In genomic region chr1:167715653-167716302, GRCh38 we compare ENCODE assay signal across 8 cellular contexts. TPM values are rescaled to one million over a fixed set of nuclear protein-coding genes. Genes with fewer than 3 reads are reported as not detected.
DNase-seq lines count a peak whose midpoint lies in the region; ATAC-seq and TF ChIP-seq lines count a peak whose summit lies in the region.

No MANE protein-coding gene starts in this region.

- peaks cover 52% of the 10 kb centered on the region for H3K4me1 ChIP-seq in Karpas-422 (ENCODE audit: low read length)

- no peaks in the 10 kb centered on the region for H3K27me3 ChIP-seq in Karpas-422 (ENCODE audit: low read length)

- H3K36me3 ChIP-seq in Karpas-422 (ENCODE audit: insufficient read depth, low read length): no peaks in the 10 kb centered on the region

- DNase-seq in NCI-H2227 treated with DMSO at 0.1 percent for 48 hours (lab: John Stamatoyannopoulos, UW) (peak; percentile 40), NCI-H2227 (lab: John Stamatoyannopoulos, UW; ENCODE audit: unreplicated experiment) (no peak), Karpas-422 (no peak), choroid plexus epithelial cell (ENCODE audit: low read depth) (no peak), myocyte (ENCODE audit: low read depth) (peak; percentile 27), dermis blood vessel endothelial cell (no peak), HPDE6-E6E7 (ENCODE audit: extremely low spot score) (no peak)

- no peak for ATAC-seq in HG03565 (IDR thresholded peaks at IDR 0.05; ENCODE audit: unreplicated experiment)

- H3K9me2 ChIP-seq in Karpas-422 (replicated peaks; ENCODE audit: insufficient read depth, low read length): no peaks in the 10 kb centered on the region

- peak overlapping the region; percentile 98 for H2AFZ ChIP-seq in Karpas-422 (ENCODE audit: low read length)

- peak overlapping the region; percentile 85 for H3K27ac ChIP-seq in Karpas-422 (ENCODE audit: low read length)

- no peak for TF ChIP-seq CTCF in choroid plexus epithelial cell (conservative IDR thresholded peaks at IDR 0.05; ENCODE audit: low read depth, low read length)

- peak overlapping the region; percentile 74 for H3K4me3 ChIP-seq in Karpas-422 (ENCODE audit: low read length)
- peak overlapping the region; percentile 52 for H3K4me3 ChIP-seq in choroid plexus epithelial cell (ENCODE audit: low read depth, low read length)

- H3K9me3 ChIP-seq in Karpas-422 (ENCODE audit: low read length): no peaks in the 10 kb centered on the region

- H4K20me1 ChIP-seq in Karpas-422 (ENCODE audit: insufficient read depth, low read depth, low read length): no peaks in the 10 kb centered on the region

- H3K4me2 ChIP-seq in Karpas-422 (ENCODE audit: low read depth, low read length, poor library complexity, severe bottlenecking): peak overlapping the region; percentile 98

- H3K9ac ChIP-seq in Karpas-422 (ENCODE audit: low read length): peak overlapping the region; percentile 72

- H3K79me2 ChIP-seq in Karpas-422 (ENCODE audit: low read length): no peaks in the 10 kb centered on the region

RNA-seq across cellular contexts. Expression of gene MPZL1, which starts 6.0 kb away (rescaled TPM):
- 13.5 and 24.9 TPM in 2 replicates for total RNA-seq in Karpas-422 (2014; rRNA removed; shearing (Covaris generic); ENCODE audit: low replicate concordance)
- total RNA-seq in myocyte (38.6 and 39.3 TPM in 2 replicates), dermis blood vessel endothelial cell (114 and 127 TPM in 2 replicates)
- 129 TPM for polyA plus RNA-seq in myocyte (2012)

Comparison
In these comparisons a context has a peak if more than half of its experiments do, and no peak if none do; other contexts are left out.
1. DNase-seq: peak in NCI-H2227 treated with DMSO at 0.1 percent for 48 hours (single experiment) and myocyte (single experiment); none in NCI-H2227 (single experiment), Karpas-422 (single experiment), choroid plexus epithelial cell (single experiment), dermis blood vessel endothelial cell (single experiment) and HPDE6-E6E7 (single experiment).